ENCODE assay signal across 1 cellular context in the genomic region with DNA sequence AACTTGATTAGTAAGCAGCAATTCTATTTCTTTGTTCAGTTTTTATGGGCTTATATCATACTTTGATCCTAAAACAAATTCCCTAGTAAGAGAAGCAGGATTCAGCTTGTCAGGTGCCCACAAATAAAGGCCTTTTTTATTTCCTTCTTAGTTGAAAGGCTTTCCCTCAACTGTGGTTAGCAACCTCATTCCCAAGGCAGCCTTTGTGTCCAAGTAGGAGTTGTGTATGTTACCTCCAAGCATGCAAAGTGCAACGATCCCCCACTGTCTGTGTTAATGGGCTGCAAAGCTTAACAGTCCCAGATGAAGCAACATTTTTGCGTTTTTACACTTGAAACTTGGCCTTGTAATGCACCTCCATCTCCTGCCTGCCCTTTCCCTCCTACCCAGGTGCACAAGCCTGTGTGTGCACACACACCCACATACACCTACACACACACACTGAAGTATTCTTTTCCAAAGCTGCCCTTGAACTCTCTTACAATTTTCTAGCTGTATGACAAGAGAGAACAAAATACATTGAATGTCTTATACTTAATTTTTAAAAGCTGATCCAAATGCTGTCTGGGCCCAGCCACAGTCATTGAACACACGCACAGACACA.
TF ChIP-seq lines count a peak whose summit lies in the region.

No MANE protein-coding gene starts in this region.

TF ChIP-seq in GM23338, 12 proteins besides CTCF, POLR2A, EP300 and RAD21:
- TF ChIP-seq, protein P1, sequence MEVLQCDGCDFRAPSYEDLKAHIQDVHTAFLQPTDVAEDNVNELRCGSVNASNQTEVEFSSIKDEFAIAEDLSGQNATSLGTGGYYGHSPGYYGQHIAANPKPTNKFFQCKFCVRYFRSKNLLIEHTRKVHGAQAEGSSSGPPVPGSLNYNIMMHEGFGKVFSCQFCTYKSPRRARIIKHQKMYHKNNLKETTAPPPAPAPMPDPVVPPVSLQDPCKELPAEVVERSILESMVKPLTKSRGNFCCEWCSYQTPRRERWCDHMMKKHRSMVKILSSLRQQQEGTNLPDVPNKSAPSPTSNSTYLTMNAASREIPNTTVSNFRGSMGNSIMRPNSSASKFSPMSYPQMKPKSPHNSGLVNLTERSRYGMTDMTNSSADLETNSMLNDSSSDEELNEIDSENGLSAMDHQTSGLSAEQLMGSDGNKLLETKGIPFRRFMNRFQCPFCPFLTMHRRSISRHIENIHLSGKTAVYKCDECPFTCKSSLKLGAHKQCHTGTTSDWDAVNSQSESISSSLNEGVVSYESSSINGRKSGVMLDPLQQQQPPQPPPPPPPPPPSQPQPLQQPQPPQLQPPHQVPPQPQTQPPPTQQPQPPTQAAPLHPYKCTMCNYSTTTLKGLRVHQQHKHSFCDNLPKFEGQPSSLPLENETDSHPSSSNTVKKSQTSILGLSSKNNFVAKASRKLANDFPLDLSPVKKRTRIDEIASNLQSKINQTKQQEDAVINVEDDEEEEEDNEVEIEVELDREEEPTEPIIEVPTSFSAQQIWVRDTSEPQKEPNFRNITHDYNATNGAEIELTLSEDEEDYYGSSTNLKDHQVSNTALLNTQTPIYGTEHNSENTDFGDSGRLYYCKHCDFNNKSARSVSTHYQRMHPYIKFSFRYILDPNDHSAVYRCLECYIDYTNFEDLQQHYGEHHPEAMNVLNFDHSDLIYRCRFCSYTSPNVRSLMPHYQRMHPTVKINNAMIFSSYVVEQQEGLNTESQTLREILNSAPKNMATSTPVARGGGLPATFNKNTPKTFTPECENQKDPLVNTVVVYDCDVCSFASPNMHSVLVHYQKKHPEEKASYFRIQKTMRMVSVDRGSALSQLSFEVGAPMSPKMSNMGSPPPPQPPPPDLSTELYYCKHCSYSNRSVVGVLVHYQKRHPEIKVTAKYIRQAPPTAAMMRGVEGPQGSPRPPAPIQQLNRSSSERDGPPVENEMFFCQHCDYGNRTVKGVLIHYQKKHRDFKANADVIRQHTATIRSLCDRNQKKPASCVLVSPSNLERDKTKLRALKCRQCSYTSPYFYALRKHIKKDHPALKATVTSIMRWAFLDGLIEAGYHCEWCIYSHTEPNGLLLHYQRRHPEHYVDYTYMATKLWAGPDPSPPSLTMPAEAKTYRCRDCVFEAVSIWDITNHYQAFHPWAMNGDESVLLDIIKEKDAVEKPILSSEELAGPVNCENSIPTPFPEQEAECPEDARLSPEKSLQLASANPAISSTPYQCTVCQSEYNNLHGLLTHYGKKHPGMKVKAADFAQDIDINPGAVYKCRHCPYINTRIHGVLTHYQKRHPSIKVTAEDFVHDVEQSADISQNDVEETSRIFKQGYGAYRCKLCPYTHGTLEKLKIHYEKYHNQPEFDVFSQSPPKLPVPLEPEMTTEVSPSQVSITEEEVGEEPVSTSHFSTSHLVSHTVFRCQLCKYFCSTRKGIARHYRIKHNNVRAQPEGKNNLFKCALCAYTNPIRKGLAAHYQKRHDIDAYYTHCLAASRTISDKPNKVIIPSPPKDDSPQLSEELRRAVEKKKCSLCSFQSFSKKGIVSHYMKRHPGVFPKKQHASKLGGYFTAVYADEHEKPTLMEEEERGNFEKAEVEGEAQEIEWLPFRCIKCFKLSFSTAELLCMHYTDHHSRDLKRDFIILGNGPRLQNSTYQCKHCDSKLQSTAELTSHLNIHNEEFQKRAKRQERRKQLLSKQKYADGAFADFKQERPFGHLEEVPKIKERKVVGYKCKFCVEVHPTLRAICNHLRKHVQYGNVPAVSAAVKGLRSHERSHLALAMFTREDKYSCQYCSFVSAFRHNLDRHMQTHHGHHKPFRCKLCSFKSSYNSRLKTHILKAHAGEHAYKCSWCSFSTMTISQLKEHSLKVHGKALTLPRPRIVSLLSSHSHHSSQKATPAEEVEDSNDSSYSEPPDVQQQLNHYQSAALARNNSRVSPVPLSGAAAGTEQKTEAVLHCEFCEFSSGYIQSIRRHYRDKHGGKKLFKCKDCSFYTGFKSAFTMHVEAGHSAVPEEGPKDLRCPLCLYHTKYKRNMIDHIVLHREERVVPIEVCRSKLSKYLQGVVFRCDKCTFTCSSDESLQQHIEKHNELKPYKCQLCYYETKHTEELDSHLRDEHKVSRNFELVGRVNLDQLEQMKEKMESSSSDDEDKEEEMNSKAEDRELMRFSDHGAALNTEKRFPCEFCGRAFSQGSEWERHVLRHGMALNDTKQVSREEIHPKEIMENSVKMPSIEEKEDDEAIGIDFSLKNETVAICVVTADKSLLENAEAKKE (CRISPR knock-in tag; IDR thresholded peaks at IDR 0.05): no peak
- no peak for TF ChIP-seq EZH2phosphoT487 (IDR thresholded peaks at IDR 0.05; ENCODE audit: unreplicated experiment)
